8 cellular contexts compared by ENCODE assay signal in genomic region chr20:44646023-44646640, GRCh38. TPM values are rescaled to one million over a fixed set of nuclear protein-coding genes. Genes with fewer than 3 reads are reported as not detected.
DNase-seq lines count a peak whose midpoint lies in the region; ATAC-seq and TF ChIP-seq lines count a peak whose summit lies in the region.

No MANE protein-coding gene starts in this region.

- H3K9me3 Mint-ChIP-seq in CD4-positive, alpha-beta T cell: no peaks in the 10 kb centered on the region
- H3K9me3 Mint-ChIP-seq in Calu3 (ENCODE audit: low read depth, unreplicated experiment): no peaks in the 10 kb centered on the region

- CTCF ChIA-PET in CD4-positive, alpha-beta T cell (lab: Charles Lee): interaction anchor here (1.2 to 5.8 kb wide), 3 partner anchors 36 to 39 kb away, joined by 3 to 21 read pairs (median 5); no protein-coding TSS in a partner anchor
- CTCF ChIA-PET in Calu3 (lab: Charles Lee): no interaction called here

- no peaks in the 10 kb centered on the region for H3K9me3 ChIP-seq in CD4-positive, alpha-beta T cell (ENCODE audit: control insufficient read depth, low read length)

- intact Hi-C loops in CD4-positive, alpha-beta T cell (cut with DNase I, micrococcal nuclease): loop anchor here in 1 of 2 experiments (5.0 kb wide), 1 partner anchor 36 kb away; no protein-coding TSS in a partner anchor
- intact Hi-C loops in Calu3 (cut with micrococcal nuclease; ENCODE audit: unreplicated experiment): no loop called here

- no peaks in the 10 kb centered on the region for H3K27me3 Mint-ChIP-seq in CD4-positive, alpha-beta T cell
- no peaks in the 10 kb centered on the region for H3K27me3 Mint-ChIP-seq in Calu3 (ENCODE audit: unreplicated experiment)

- BruUV-seq in Calu3 (replicated peaks; lab: Mats Ljungman, UMichigan): no TSS peak

- H3K36me3 Mint-ChIP-seq in CD4-positive, alpha-beta T cell (ENCODE audit: low read depth): peaks cover 8% of the 10 kb centered on the region
- no peaks in the 10 kb centered on the region for H3K36me3 Mint-ChIP-seq in Calu3 (ENCODE audit: insufficient read depth, unreplicated experiment)

- peaks cover 96% of the 10 kb centered on the region for H3K4me1 Mint-ChIP-seq in CD4-positive, alpha-beta T cell (ENCODE audit: low read depth)
- peaks cover 31% of the 10 kb centered on the region for H3K4me1 Mint-ChIP-seq in Calu3 (ENCODE audit: low read depth, unreplicated experiment)

- no peak for TF ChIP-seq CTCF in CD4-positive, alpha-beta T cell (IDR thresholded peaks at IDR 0.05)
- no peak for TF ChIP-seq CTCF in Calu3 (IDR thresholded peaks at IDR 0.05; ENCODE audit: unreplicated experiment)

- ATAC-seq in CD4-positive, alpha-beta T cell (ENCODE audit: poor library complexity): peak; percentile 12
- peak; percentile 35 for ATAC-seq in GM19324 (IDR thresholded peaks at IDR 0.05; ENCODE audit: low FRiP score, unreplicated experiment)
- no peak for ATAC-seq in GM21717 (IDR thresholded peaks at IDR 0.05; ENCODE audit: unreplicated experiment)

- POLR2A ChIA-PET in CD4-positive, alpha-beta T cell (lab: Charles Lee): interaction anchor here (1.0 to 2.0 kb wide), 4 partner anchors 9 to 36 kb away, joined by 3 to 7 read pairs (median 4); no protein-coding TSS in a partner anchor

- H3K27ac Mint-ChIP-seq in CD4-positive, alpha-beta T cell: peak overlapping the region; percentile 91
- no peak overlapping the region for H3K27ac Mint-ChIP-seq in Calu3 (ENCODE audit: unreplicated experiment)

- peak overlapping the region; percentile 71 for H3K27ac ChIP-seq in CD4-positive, alpha-beta T cell (ENCODE audit: low read depth, low read length)

- H3K4me3 Mint-ChIP-seq in CD4-positive, alpha-beta T cell: peak overlapping the region; percentile 70
- no peak overlapping the region for H3K4me3 Mint-ChIP-seq in Calu3 (ENCODE audit: low read depth, unreplicated experiment)

- peak in 2 of 10 experiments; percentile 15 to 17 for DNase-seq in CD4-positive, alpha-beta T cell
- DNase-seq in NCI-H2171 (lab: John Stamatoyannopoulos, UW) (peak; percentile 11), astrocyte of the hippocampus (ENCODE audit: low read depth, low spot score) (peak; percentile 24), smooth muscle cell of the brain vasculature (ENCODE audit: low read depth, low spot score) (peak; percentile 64), Calu3 (no peak)
- DNase-seq in activated CD4-positive, CD25-positive, alpha-beta regulatory T cell treated with anti-CD3 and anti-CD28 coated beads, Interleukin-2, amount 50 U/mL, for 72 hours: no peak

- no peaks in the 10 kb centered on the region for H3K27me3 ChIP-seq in CD4-positive, alpha-beta T cell (ENCODE audit: control insufficient read depth, insufficient read depth, low read length)

RNA-seq across cellular contexts. Expression of gene ADA, which starts 5.4 kb away (rescaled TPM):
- total RNA-seq in CD4-positive, alpha-beta T cell: 10 to 100 TPM; 31.7 to 32.8 TPM
- 7.5 and 8.9 TPM in 2 replicates for total RNA-seq in Calu3 (2022)

Comparison
In these comparisons a context has a peak if more than half of its experiments do, and no peak if none do; other contexts are left out.
1. DNase-seq: peak in NCI-H2171 (single experiment), astrocyte of the hippocampus (single experiment) and smooth muscle cell of the brain vasculature (single experiment); none in Calu3 (single experiment) and activated CD4-positive, CD25-positive, alpha-beta regulatory T cell treated with anti-CD3 and anti-CD28 coated beads, Interleukin-2, amount 50 U/mL, for 72 hours (single experiment).